Comparison of ENCODE assay signal across 7 cellular contexts in genomic region chr13:32737679-32738078, GRCh38.
DNase-seq lines count a peak whose midpoint lies in the region; ATAC-seq and TF ChIP-seq lines count a peak whose summit lies in the region.

No MANE protein-coding gene starts in this region.

- peaks cover 4% of the 10 kb centered on the region for H3K4me1 ChIP-seq in psoas muscle

- no peak for DNase-seq in psoas muscle
- DNase-seq in NCI-H146 treated with DMSO at 0.1 percent for 48 hours (lab: John Stamatoyannopoulos, UW; ENCODE audit: unreplicated experiment), result no peak
- DNase-seq in GM19240 (ENCODE audit: insufficient read length, low spot score), result no peak
- no peak for DNase-seq in stimulated activated naive CD4-positive, alpha-beta T cell (lab: John Stamatoyannopoulos, UW)

- H3K36me3 ChIP-seq in psoas muscle (ENCODE audit: insufficient read depth in 1 of 2, low read depth in 1 of 2), result peaks cover 0 to 13% of the 10 kb centered on the region in 2 donors

- WGBS in psoas muscle, 3 donors, result 70 to 82% (median 74%) methylated on average over 1 of the region's 1 CpG

- H3K4me1 Mint-ChIP-seq in brain, result peaks cover 42% of the 10 kb centered on the region

- TF ChIP-seq CTCF in brain (conservative IDR thresholded peaks at IDR 0.05), result no peak
- TF ChIP-seq CTCF in psoas muscle (IDR thresholded peaks at IDR 0.05), result no peak

- peak; percentile 28 for ATAC-seq in GM18868 (IDR thresholded peaks at IDR 0.05; ENCODE audit: unreplicated experiment)
- peak; percentile 28 for ATAC-seq in HG02885 (IDR thresholded peaks at IDR 0.05; ENCODE audit: poor library complexity, unreplicated experiment)
- no peak for ATAC-seq in psoas muscle

- intact Hi-C loops in psoas muscle (cut with DNase I), result no loop called here

- H3K9me3 Mint-ChIP-seq in brain, result no peaks in the 10 kb centered on the region

- H3K9me3 ChIP-seq in psoas muscle, result no peaks in the 10 kb centered on the region

- peak overlapping the region in 3 of 5 experiments; percentile 20 to 93 (median 40) for H3K27ac Mint-ChIP-seq in brain

- H3K36me3 Mint-ChIP-seq in brain, result peaks cover 89% of the 10 kb centered on the region

- peak overlapping the region in 1 of 5 experiments; percentile 76 for H3K4me3 Mint-ChIP-seq in brain

- no peaks in the 10 kb centered on the region for H3K27me3 Mint-ChIP-seq in brain

- peak overlapping the region; percentile 42 for H3K27ac ChIP-seq in psoas muscle

- H3K4me3 ChIP-seq in psoas muscle, result peak overlapping the region; percentile 46

- no peaks in the 10 kb centered on the region for H3K27me3 ChIP-seq in psoas muscle (ENCODE audit: insufficient read depth in 3 of 3, low read length in 2 of 3)

Comparison
In these comparisons a context has a peak if more than half of its experiments do, and no peak if none do; other contexts are left out.
1. ATAC-seq: peak in GM18868 (single experiment) and HG02885 (single experiment); none in psoas muscle (0 of 4).